In the genomic region with DNA sequence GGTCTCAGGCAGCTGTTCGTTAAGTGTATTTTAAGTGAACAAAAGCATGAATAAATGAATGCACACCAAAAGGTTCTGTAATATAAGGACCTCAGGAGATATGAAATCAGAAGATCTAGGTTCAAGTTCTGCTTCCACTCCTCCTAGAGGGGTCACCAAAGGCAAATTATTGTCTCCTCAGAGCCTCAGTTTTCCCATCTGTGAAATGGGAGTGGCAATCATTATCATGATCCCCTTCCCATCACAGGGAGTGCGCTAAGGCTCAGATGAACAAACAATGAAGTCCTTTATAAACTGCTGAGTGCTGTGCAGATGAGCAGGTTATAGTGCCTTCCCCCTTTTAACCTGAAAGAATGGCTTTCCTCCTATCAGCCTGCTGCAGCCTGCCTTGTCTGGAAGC, we compare ENCODE assay signal across 25 cellular contexts.
"Had no signal": no experiment of that assay in that cellular context is flagged by ENCODE, and none has a peak within 500 bp of the region (broad histone marks: within the 10 kb centered on the region; RNA-seq: fewer than 3 reads in every experiment).

No MANE protein-coding gene starts in this region.

- DNase-seq: colonic mucosa; cortex of kidney; effector CD8-positive, alpha-beta T cell; effector memory CD8-positive, alpha-beta T cell; endodermal cell; erythroblast; esophagus squamous epithelium; foreskin melanocyte; gastrocnemius medialis; glutamatergic neuron; head of caudate nucleus; heart right ventricle; hippocampal formation; left cardiac atrium; left lung; left ventricle myocardium superior; lower lobe of right lung; mesenchymal stem cell; mucosa of descending colon; naive B cell had no signal

- H3K4me1 ChIP-seq: colonic mucosa, esophagus squamous epithelium, gastrocnemius medialis, heart right ventricle, left lung, lower lobe of right lung had no signal

- FAIRE-seq: endometrium, islet of Langerhans, keratinocyte had no signal

- H3K27me3 ChIP-seq: colonic mucosa, esophagus squamous epithelium, gastrocnemius medialis had no signal

- H3K4me3 ChIP-seq: colonic mucosa, esophagus squamous epithelium, gastrocnemius medialis, heart right ventricle, left lung, lower lobe of right lung, mucosa of descending colon had no signal

- H3K9me3 ChIP-seq: colonic mucosa, esophagus squamous epithelium, gastrocnemius medialis, heart right ventricle, left lung, lower lobe of right lung, mucosa of descending colon had no signal

- H3K27ac ChIP-seq: colonic mucosa, epithelial cell of prostate, esophagus squamous epithelium, gastrocnemius medialis, heart right ventricle, left lung, lower lobe of right lung had no signal

- H3K36me3 ChIP-seq: colonic mucosa, esophagus squamous epithelium, gastrocnemius medialis, heart right ventricle, left lung, lower lobe of right lung had no signal

- ATAC-seq: effector memory CD8-positive, alpha-beta T cell; esophagus mucosa; gastrocnemius medialis; heart right ventricle; left cardiac atrium; left lung; left ventricle myocardium superior; lower lobe of right lung; mucosa of descending colon had no signal
